In genomic region chr16:86016201-86016965, GRCh38 we compare ENCODE assay signal across 9 cellular contexts.
DNase-seq lines count a peak whose midpoint lies in the region; ATAC-seq and TF ChIP-seq lines count a peak whose summit lies in the region.
"Had no signal": no experiment of that assay in that cellular context is flagged by ENCODE, and none has a peak within 500 bp of the region (broad histone marks: within the 10 kb centered on the region; RNA-seq: fewer than 3 reads in every experiment).

No MANE protein-coding gene starts in this region.

- no peaks in the 10 kb centered on the region for H3K4me1 Mint-ChIP-seq in WTC11
- peaks cover 26% of the 10 kb centered on the region for H3K4me1 Mint-ChIP-seq in stimulated activated memory B cell treated with anti-CD40 and anti-IgM and Interleukin-4, amounts not matched to agents 10 μg/mL and 1 μg/mL and 100 μg/mL, for 72 hours
- H3K4me1 Mint-ChIP-seq: central memory CD8-positive, alpha-beta T cell had no signal

- no peak overlapping the region for H3K4me3 ChIP-seq in effector memory CD4-positive, alpha-beta T cell (ENCODE audit: insufficient read depth, low read depth, low read length, poor library complexity, severe bottlenecking)
- no peak overlapping the region for H3K4me3 ChIP-seq in lung

- TF ChIP-seq CTCF in WTC11 (IDR thresholded peaks at IDR 0.05): peak; percentile 72
- peak; percentile 75 for TF ChIP-seq CTCF in lung (IDR thresholded peaks at IDR 0.05; ENCODE audit: control extremely low read depth, extremely low read depth)

- no peaks in the 10 kb centered on the region for H3K4me1 ChIP-seq in effector memory CD4-positive, alpha-beta T cell (ENCODE audit: control insufficient read depth, insufficient read depth, low read length, poor library complexity, severe bottlenecking)
- H3K4me1 ChIP-seq in lung (ENCODE audit: control insufficient read depth in 2 of 2, insufficient read depth in 2 of 2, low read length in 2 of 2): no peaks in the 10 kb centered on the region

- H3K27me3 Mint-ChIP-seq in WTC11 (ENCODE audit: low read depth): peaks cover 9% of the 10 kb centered on the region
- H3K27me3 Mint-ChIP-seq in stimulated activated memory B cell treated with anti-CD40 and anti-IgM and Interleukin-4, amounts not matched to agents 10 μg/mL and 1 μg/mL and 100 μg/mL, for 72 hours: peaks cover 24% of the 10 kb centered on the region

- peaks cover 15% of the 10 kb centered on the region for H3K36me3 Mint-ChIP-seq in WTC11
- H3K36me3 Mint-ChIP-seq in stimulated activated memory B cell treated with anti-CD40 and anti-IgM and Interleukin-4, amounts not matched to agents 10 μg/mL and 1 μg/mL and 100 μg/mL, for 72 hours: peaks cover 7% of the 10 kb centered on the region

- POLR2A ChIA-PET in WTC11 (lab: Charles Lee): interaction anchor here (0.5 to 1.3 kb wide), 2 partner anchors 195 to 200 kb away, joined by 3 read pairs; no protein-coding TSS in a partner anchor

- CTCF ChIA-PET in WTC11 (lab: Charles Lee): interaction anchor here (0.6 to 2.3 kb wide), 23 partner anchors 9 to 1260 kb away, joined by 3 to 33 read pairs (median 4); no protein-coding TSS in a partner anchor

- H3K27ac Mint-ChIP-seq in WTC11: no peak overlapping the region
- no peak overlapping the region for H3K27ac Mint-ChIP-seq in stimulated activated memory B cell treated with anti-CD40 and anti-IgM and Interleukin-4, amounts not matched to agents 10 μg/mL and 1 μg/mL and 100 μg/mL, for 72 hours

- H3K4me3 Mint-ChIP-seq in WTC11: no peak overlapping the region
- H3K4me3 Mint-ChIP-seq in stimulated activated memory B cell treated with anti-CD40 and anti-IgM and Interleukin-4, amounts not matched to agents 10 μg/mL and 1 μg/mL and 100 μg/mL, for 72 hours: no peak overlapping the region
- H3K4me3 Mint-ChIP-seq: central memory CD8-positive, alpha-beta T cell had no signal

- ATAC-seq in WTC11 (peak; percentile 78), lung (ENCODE audit: insufficient read depth, low FRiP score) (no peak)
- peak; percentile 58 for ATAC-seq in stimulated activated memory B cell treated with anti-CD40 and anti-IgM and Interleukin-4, amounts not matched to agents 10 μg/mL and 1 μg/mL and 100 μg/mL, for 72 hours

- H3K27me3 ChIP-seq in effector memory CD4-positive, alpha-beta T cell (replicated peaks; ENCODE audit: control insufficient read depth, insufficient read depth, low read length, poor library complexity, severe bottlenecking): peaks cover 4% of the 10 kb centered on the region
- H3K27me3 ChIP-seq in lung (ENCODE audit: control insufficient read depth, insufficient read depth): no peaks in the 10 kb centered on the region

- DNase-seq in NCI-H510A treated with DMSO at 0.1 percent for 48 hours (lab: John Stamatoyannopoulos, UW): peak; percentile 72
- no peak for DNase-seq in NCI-H510A (lab: John Stamatoyannopoulos, UW)
- peak; percentile 35 for DNase-seq in NCI-H1105 treated with DMSO at 0.1 percent for 48 hours (lab: John Stamatoyannopoulos, UW)
- peak; percentile 52 for DNase-seq in WTC11 (ENCODE audit: low spot score)
- peak in 2 of 3 donors; percentile 6 to 18 for DNase-seq in effector memory CD4-positive, alpha-beta T cell
- DNase-seq in lung (ENCODE audit: low spot score): peak; percentile 36
- DNase-seq in NCI-H187 treated with DMSO at 0.1 percent for 48 hours (lab: John Stamatoyannopoulos, UW): no peak

- no peaks in the 10 kb centered on the region for H3K36me3 ChIP-seq in effector memory CD4-positive, alpha-beta T cell (ENCODE audit: control insufficient read depth, insufficient read depth, low read length)
- H3K36me3 ChIP-seq in lung (ENCODE audit: control insufficient read depth in 2 of 2, insufficient read depth in 2 of 2, low read length in 2 of 2): no peaks in the 10 kb centered on the region

- peaks cover 33% of the 10 kb centered on the region for H3K9me3 Mint-ChIP-seq in WTC11
- peaks cover 11% of the 10 kb centered on the region for H3K9me3 Mint-ChIP-seq in stimulated activated memory B cell treated with anti-CD40 and anti-IgM and Interleukin-4, amounts not matched to agents 10 μg/mL and 1 μg/mL and 100 μg/mL, for 72 hours

- peaks cover 7% of the 10 kb centered on the region for H3K9me3 ChIP-seq in effector memory CD4-positive, alpha-beta T cell (ENCODE audit: control insufficient read depth, low read length)
- peaks cover 0 to 12% of the 10 kb centered on the region in 2 donors for H3K9me3 ChIP-seq in lung (ENCODE audit: control insufficient read depth in 2 of 2, insufficient read depth in 1 of 2, low read length in 1 of 2)

- 48 to 52% methylated on average over 13 of the region's 13 CpGs for WGBS in lung, 2 donors

- H3K27ac ChIP-seq in effector memory CD4-positive, alpha-beta T cell (ENCODE audit: insufficient read depth, low read length, poor library complexity, severe bottlenecking): no peak overlapping the region
- H3K27ac ChIP-seq in lung (ENCODE audit: low read depth in 1 of 2, low read length in 1 of 2): no peak overlapping the region

TF ChIP-seq in WTC11, 78 proteins besides CTCF, POLR2A, EP300 and RAD21 (continues in another document):
- TF ChIP-seq JUN (CRISPR knock-in tag; IDR thresholded peaks at IDR 0.05) (no peak), ZNF532 (CRISPR knock-in tag; IDR thresholded peaks at IDR 0.05; ENCODE audit: borderline replicate concordance) (no peak), ZNF396 (CRISPR knock-in tag; IDR thresholded peaks at IDR 0.05; ENCODE audit: borderline replicate concordance) (no peak), E2F1 (CRISPR knock-in tag; IDR thresholded peaks at IDR 0.05) (no peak), NR3C1 (CRISPR knock-in tag; conservative IDR thresholded peaks at IDR 0.05; ENCODE audit: low read depth) (no peak), TP53 (CRISPR knock-in tag; IDR thresholded peaks at IDR 0.05) (no peak), SMAD4 (CRISPR knock-in tag; IDR thresholded peaks at IDR 0.05) (no peak), ZNF512 (CRISPR knock-in tag; IDR thresholded peaks at IDR 0.05; ENCODE audit: borderline replicate concordance) (no peak)

Comparison
In these comparisons a context has a peak if more than half of its experiments do, and no peak if none do; other contexts are left out.
1. DNase-seq: peak in NCI-H510A treated with DMSO at 0.1 percent for 48 hours (single experiment), NCI-H1105 treated with DMSO at 0.1 percent for 48 hours (single experiment), WTC11 (single experiment), effector memory CD4-positive, alpha-beta T cell (2 of 3) and lung (single experiment); none in NCI-H510A (single experiment) and NCI-H187 treated with DMSO at 0.1 percent for 48 hours (single experiment).